Comparison of ENCODE assay signal across 2 cellular contexts in the genomic region with DNA sequence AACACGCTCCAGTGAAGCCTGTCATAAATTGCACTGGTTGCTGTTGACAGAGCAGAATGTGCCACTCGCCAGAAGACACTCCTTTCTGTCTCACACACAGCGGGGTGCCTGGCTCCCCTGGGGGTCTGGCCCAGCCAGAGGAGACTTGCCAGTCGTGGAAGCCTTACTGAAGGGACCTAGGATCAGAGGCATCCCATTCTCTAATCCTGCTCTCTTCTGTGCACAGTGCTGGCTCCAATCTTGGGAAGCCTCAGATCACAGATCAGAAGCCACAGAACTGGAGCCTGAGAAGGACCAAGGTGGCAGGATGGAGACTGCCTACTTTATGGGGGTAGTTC.
TF ChIP-seq lines count a peak whose summit lies in the region.

No MANE protein-coding gene starts in this region.

TF ChIP-seq in H1, 55 proteins besides CTCF, POLR2A, EP300 and RAD21:
- no peak for TF ChIP-seq YY1 (IDR thresholded peaks at IDR 0.05; ENCODE audit: low read depth, low read length)
- no peak for TF ChIP-seq POLR2AphosphoS5 (IDR thresholded peaks at IDR 0.05; ENCODE audit: low read depth, low read length)
- no peak for TF ChIP-seq TAF1 (IDR thresholded peaks at IDR 0.05; ENCODE audit: low read depth, low read length)
- no peak for TF ChIP-seq ASH2L (IDR thresholded peaks at IDR 0.05; ENCODE audit: low read length)
- no peak for TF ChIP-seq TEAD4 (IDR thresholded peaks at IDR 0.05; ENCODE audit: low read depth, low read length)
- no peak for TF ChIP-seq MAFK (IDR thresholded peaks at IDR 0.05; ENCODE audit: low read depth, low read length)
- no peak for TF ChIP-seq SIX5 (IDR thresholded peaks at IDR 0.05; ENCODE audit: low read depth, low read length)
- no peak for TF ChIP-seq POU5F1 (IDR thresholded peaks at IDR 0.05; ENCODE audit: low read depth, low read length)
- no peak for TF ChIP-seq HDAC6 (IDR thresholded peaks at IDR 0.05; ENCODE audit: low read depth, low read length)
- TF ChIP-seq BACH1 (IDR thresholded peaks at IDR 0.05; ENCODE audit: low read length), result no peak
- TF ChIP-seq SIN3A (conservative IDR thresholded peaks at IDR 0.05 in 1 of 2, IDR thresholded peaks at IDR 0.05 in 1 of 2; ENCODE audit: low read depth in 1 of 2, low read length in 2 of 2), result no peak
- TF ChIP-seq HDAC2 (IDR thresholded peaks at IDR 0.05; ENCODE audit: borderline replicate concordance in 1 of 2, low read depth in 2 of 2, low read length in 2 of 2), result no peak
- no peak for TF ChIP-seq FOSL1 (IDR thresholded peaks at IDR 0.05; ENCODE audit: insufficient read depth, low read depth, low read length)
- TF ChIP-seq SAP30 (IDR thresholded peaks at IDR 0.05; ENCODE audit: insufficient read depth, insufficient replicate concordance, low read length), result no peak
- no peak for TF ChIP-seq GABPA (IDR thresholded peaks at IDR 0.05; ENCODE audit: borderline replicate concordance, insufficient read depth, low read length)

TF ChIP-seq in neural cell, 6 proteins besides CTCF, POLR2A, EP300 and RAD21:
- TF ChIP-seq EZH2 (IDR thresholded peaks at IDR 0.05; ENCODE audit: borderline replicate concordance, insufficient read depth, low read length, poor library complexity, severe bottlenecking) (no peak), MXI1 (conservative IDR thresholded peaks at IDR 0.05; ENCODE audit: poor library complexity, severe bottlenecking) (no peak), TAF1 (IDR thresholded peaks at IDR 0.05; ENCODE audit: low read depth) (no peak), SMC3 (conservative IDR thresholded peaks at IDR 0.05; ENCODE audit: poor library complexity) (no peak), POLR2AphosphoS5 (IDR thresholded peaks at IDR 0.05) (no peak)
- TF ChIP-seq, protein P1, sequence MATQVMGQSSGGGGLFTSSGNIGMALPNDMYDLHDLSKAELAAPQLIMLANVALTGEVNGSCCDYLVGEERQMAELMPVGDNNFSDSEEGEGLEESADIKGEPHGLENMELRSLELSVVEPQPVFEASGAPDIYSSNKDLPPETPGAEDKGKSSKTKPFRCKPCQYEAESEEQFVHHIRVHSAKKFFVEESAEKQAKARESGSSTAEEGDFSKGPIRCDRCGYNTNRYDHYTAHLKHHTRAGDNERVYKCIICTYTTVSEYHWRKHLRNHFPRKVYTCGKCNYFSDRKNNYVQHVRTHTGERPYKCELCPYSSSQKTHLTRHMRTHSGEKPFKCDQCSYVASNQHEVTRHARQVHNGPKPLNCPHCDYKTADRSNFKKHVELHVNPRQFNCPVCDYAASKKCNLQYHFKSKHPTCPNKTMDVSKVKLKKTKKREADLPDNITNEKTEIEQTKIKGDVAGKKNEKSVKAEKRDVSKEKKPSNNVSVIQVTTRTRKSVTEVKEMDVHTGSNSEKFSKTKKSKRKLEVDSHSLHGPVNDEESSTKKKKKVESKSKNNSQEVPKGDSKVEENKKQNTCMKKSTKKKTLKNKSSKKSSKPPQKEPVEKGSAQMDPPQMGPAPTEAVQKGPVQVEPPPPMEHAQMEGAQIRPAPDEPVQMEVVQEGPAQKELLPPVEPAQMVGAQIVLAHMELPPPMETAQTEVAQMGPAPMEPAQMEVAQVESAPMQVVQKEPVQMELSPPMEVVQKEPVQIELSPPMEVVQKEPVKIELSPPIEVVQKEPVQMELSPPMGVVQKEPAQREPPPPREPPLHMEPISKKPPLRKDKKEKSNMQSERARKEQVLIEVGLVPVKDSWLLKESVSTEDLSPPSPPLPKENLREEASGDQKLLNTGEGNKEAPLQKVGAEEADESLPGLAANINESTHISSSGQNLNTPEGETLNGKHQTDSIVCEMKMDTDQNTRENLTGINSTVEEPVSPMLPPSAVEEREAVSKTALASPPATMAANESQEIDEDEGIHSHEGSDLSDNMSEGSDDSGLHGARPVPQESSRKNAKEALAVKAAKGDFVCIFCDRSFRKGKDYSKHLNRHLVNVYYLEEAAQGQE (IDR thresholded peaks at IDR 0.05; ENCODE audit: borderline replicate concordance), result no peak
